ENCODE assay signal across 1 cellular context in the genomic region with DNA sequence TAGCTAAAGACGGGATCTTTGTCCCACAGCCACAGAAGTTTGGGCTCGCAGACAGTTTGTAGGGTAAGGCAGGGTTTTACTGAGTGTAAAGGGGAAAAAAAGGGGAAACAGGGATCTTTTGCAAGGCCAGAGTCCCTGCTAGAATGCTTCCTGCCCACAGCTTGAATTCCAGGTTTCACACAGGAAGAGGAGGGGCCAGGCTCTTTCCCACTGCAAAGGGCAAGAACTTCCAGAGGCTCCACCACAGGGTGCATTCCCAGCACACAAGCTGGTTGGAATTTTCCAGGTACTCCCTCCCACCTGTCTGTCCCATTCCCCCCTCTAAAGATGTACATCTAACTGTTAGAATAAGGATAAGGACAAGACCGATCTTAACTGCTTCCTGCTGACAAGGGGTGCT.
TF ChIP-seq lines count a peak whose summit lies in the region.

No MANE protein-coding gene starts in this region.

TF ChIP-seq in IMR-90, 13 proteins besides CTCF, POLR2A, EP300 and RAD21:
- TF ChIP-seq CEBPB (IDR thresholded peaks at IDR 0.05; ENCODE audit: low read depth, low read length) (no peak), CHD1 (IDR thresholded peaks at IDR 0.05; ENCODE audit: low read depth, low read length) (no peak), FOS (IDR thresholded peaks at IDR 0.05; ENCODE audit: low read depth, low read length) (no peak), MAFK (IDR thresholded peaks at IDR 0.05; ENCODE audit: low read depth, low read length) (no peak), RFX5 (IDR thresholded peaks at IDR 0.05; ENCODE audit: low read depth, low read length) (no peak), NFE2L2 (IDR thresholded peaks at IDR 0.05; ENCODE audit: low read depth, low read length) (no peak), MXI1 (IDR thresholded peaks at IDR 0.05; ENCODE audit: borderline replicate concordance, low read depth, low read length) (no peak), SMC3 (IDR thresholded peaks at IDR 0.05; ENCODE audit: low read depth, low read length) (no peak), RCOR1 (IDR thresholded peaks at IDR 0.05; ENCODE audit: insufficient replicate concordance, low read length) (no peak)
- TF ChIP-seq, protein P1, sequence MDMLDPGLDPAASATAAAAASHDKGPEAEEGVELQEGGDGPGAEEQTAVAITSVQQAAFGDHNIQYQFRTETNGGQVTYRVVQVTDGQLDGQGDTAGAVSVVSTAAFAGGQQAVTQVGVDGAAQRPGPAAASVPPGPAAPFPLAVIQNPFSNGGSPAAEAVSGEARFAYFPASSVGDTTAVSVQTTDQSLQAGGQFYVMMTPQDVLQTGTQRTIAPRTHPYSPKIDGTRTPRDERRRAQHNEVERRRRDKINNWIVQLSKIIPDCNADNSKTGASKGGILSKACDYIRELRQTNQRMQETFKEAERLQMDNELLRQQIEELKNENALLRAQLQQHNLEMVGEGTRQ (IDR thresholded peaks at IDR 0.05; ENCODE audit: low read depth, low read length), result no peak
- TF ChIP-seq, protein P2, sequence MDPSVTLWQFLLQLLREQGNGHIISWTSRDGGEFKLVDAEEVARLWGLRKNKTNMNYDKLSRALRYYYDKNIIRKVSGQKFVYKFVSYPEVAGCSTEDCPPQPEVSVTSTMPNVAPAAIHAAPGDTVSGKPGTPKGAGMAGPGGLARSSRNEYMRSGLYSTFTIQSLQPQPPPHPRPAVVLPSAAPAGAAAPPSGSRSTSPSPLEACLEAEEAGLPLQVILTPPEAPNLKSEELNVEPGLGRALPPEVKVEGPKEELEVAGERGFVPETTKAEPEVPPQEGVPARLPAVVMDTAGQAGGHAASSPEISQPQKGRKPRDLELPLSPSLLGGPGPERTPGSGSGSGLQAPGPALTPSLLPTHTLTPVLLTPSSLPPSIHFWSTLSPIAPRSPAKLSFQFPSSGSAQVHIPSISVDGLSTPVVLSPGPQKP (IDR thresholded peaks at IDR 0.05; ENCODE audit: borderline replicate concordance, low read depth, low read length), result no peak
TF ChIP-seq in IMR-90: peak in this region for 0.
